1 cellular context compared by ENCODE assay signal in genomic region chr17:81166033-81166472, GRCh38.
TF ChIP-seq lines count a peak whose summit lies in the region.

A gene with protein sequence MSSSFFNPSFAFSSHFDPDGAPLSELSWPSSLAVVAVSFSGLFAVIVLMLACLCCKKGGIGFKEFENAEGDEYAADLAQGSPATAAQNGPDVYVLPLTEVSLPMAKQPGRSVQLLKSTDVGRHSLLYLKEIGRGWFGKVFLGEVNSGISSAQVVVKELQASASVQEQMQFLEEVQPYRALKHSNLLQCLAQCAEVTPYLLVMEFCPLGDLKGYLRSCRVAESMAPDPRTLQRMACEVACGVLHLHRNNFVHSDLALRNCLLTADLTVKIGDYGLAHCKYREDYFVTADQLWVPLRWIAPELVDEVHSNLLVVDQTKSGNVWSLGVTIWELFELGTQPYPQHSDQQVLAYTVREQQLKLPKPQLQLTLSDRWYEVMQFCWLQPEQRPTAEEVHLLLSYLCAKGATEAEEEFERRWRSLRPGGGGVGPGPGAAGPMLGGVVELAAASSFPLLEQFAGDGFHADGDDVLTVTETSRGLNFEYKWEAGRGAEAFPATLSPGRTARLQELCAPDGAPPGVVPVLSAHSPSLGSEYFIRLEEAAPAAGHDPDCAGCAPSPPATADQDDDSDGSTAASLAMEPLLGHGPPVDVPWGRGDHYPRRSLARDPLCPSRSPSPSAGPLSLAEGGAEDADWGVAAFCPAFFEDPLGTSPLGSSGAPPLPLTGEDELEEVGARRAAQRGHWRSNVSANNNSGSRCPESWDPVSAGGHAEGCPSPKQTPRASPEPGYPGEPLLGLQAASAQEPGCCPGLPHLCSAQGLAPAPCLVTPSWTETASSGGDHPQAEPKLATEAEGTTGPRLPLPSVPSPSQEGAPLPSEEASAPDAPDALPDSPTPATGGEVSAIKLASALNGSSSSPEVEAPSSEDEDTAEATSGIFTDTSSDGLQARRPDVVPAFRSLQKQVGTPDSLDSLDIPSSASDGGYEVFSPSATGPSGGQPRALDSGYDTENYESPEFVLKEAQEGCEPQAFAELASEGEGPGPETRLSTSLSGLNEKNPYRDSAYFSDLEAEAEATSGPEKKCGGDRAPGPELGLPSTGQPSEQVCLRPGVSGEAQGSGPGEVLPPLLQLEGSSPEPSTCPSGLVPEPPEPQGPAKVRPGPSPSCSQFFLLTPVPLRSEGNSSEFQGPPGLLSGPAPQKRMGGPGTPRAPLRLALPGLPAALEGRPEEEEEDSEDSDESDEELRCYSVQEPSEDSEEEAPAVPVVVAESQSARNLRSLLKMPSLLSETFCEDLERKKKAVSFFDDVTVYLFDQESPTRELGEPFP (N-terminal part only) (minus strand): TSS chr17:81166221. CDS start chr17:81165992, 229 bp downstream.

TF ChIP-seq in IMR-90, 13 proteins besides CTCF, POLR2A, EP300 and RAD21:
- no peak for TF ChIP-seq SMC3 (IDR thresholded peaks at IDR 0.05; ENCODE audit: low read depth, low read length)
- no peak for TF ChIP-seq RCOR1 (IDR thresholded peaks at IDR 0.05; ENCODE audit: insufficient replicate concordance, low read length)
- no peak for TF ChIP-seq CEBPB (IDR thresholded peaks at IDR 0.05; ENCODE audit: low read depth, low read length)
- TF ChIP-seq, protein P1, sequence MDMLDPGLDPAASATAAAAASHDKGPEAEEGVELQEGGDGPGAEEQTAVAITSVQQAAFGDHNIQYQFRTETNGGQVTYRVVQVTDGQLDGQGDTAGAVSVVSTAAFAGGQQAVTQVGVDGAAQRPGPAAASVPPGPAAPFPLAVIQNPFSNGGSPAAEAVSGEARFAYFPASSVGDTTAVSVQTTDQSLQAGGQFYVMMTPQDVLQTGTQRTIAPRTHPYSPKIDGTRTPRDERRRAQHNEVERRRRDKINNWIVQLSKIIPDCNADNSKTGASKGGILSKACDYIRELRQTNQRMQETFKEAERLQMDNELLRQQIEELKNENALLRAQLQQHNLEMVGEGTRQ (IDR thresholded peaks at IDR 0.05; ENCODE audit: low read depth, low read length) = no peak
- TF ChIP-seq MAZ (IDR thresholded peaks at IDR 0.05; ENCODE audit: borderline replicate concordance, low read depth, low read length) = no peak
- no peak for TF ChIP-seq RFX5 (IDR thresholded peaks at IDR 0.05; ENCODE audit: low read depth, low read length)
- no peak for TF ChIP-seq NFE2L2 (IDR thresholded peaks at IDR 0.05; ENCODE audit: low read depth, low read length)
- TF ChIP-seq MAFK (IDR thresholded peaks at IDR 0.05; ENCODE audit: low read depth, low read length) = no peak
- TF ChIP-seq, protein P2, sequence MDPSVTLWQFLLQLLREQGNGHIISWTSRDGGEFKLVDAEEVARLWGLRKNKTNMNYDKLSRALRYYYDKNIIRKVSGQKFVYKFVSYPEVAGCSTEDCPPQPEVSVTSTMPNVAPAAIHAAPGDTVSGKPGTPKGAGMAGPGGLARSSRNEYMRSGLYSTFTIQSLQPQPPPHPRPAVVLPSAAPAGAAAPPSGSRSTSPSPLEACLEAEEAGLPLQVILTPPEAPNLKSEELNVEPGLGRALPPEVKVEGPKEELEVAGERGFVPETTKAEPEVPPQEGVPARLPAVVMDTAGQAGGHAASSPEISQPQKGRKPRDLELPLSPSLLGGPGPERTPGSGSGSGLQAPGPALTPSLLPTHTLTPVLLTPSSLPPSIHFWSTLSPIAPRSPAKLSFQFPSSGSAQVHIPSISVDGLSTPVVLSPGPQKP (IDR thresholded peaks at IDR 0.05; ENCODE audit: borderline replicate concordance, low read depth, low read length) = no peak
- TF ChIP-seq MXI1 (IDR thresholded peaks at IDR 0.05; ENCODE audit: borderline replicate concordance, low read depth, low read length) = no peak
- no peak for TF ChIP-seq CHD1 (IDR thresholded peaks at IDR 0.05; ENCODE audit: low read depth, low read length)
- no peak for TF ChIP-seq FOS (IDR thresholded peaks at IDR 0.05; ENCODE audit: low read depth, low read length)
- no peak for TF ChIP-seq BHLHE40 (IDR thresholded peaks at IDR 0.05; ENCODE audit: low read depth, low read length)
